Comparison of ENCODE assay signal across 9 cellular contexts in the genomic region with DNA sequence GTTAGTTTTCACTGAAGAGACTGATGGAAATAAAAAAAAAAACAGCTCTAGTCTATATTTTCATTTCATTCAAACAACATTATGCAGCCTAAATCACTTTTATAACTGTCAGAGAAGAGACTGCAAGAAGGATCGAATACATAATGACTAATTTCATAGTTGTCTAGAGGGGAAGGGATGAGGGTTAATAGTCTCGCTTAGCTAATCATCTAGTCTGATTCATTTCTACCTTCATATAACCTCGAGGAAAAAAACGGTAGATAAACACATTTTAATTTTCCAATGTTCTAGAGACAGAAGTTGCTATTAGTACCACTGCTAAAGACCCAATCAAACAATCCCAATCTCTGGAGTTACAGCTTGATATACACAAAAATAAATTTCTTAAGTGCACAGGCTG. TPM values are rescaled to one million over a fixed set of nuclear protein-coding genes. Genes with fewer than 3 reads are reported as not detected.
DNase-seq lines count a peak whose midpoint lies in the region; ATAC-seq and TF ChIP-seq lines count a peak whose summit lies in the region.
"Had no signal": no experiment of that assay in that cellular context is flagged by ENCODE, and none has a peak within 500 bp of the region (broad histone marks: within the 10 kb centered on the region; RNA-seq: fewer than 3 reads in every experiment).

No MANE protein-coding gene starts in this region.

- H3K27me3 ChIP-seq in BLaER1, result no peaks in the 10 kb centered on the region
- H3K27me3 ChIP-seq in HL-60 (ENCODE audit: insufficient read depth, poor library complexity, severe bottlenecking), result no peaks in the 10 kb centered on the region
- H3K27me3 ChIP-seq in ascending aorta, result no peaks in the 10 kb centered on the region
- H3K27me3 ChIP-seq: SJCRH30 had no signal

- peaks cover 35% of the 10 kb centered on the region for H3K4me1 ChIP-seq in BLaER1
- peaks cover 0 to 29% of the 10 kb centered on the region in 2 donors for H3K4me1 ChIP-seq in ascending aorta

- TF ChIP-seq CTCF in HL-60 (IDR thresholded peaks at IDR 0.05; ENCODE audit: insufficient read depth, low read length) (no peak), ascending aorta (IDR thresholded peaks at IDR 0.05) (no peak)

- no peak for ATAC-seq in GM18870 (IDR thresholded peaks at IDR 0.05; ENCODE audit: unreplicated experiment)

- H3K4me3 ChIP-seq in BLaER1, result peak overlapping the region; percentile 81; the same call in 1 of the 2 replicates
- peak overlapping the region; percentile 63; the same call in 1 of the 2 replicates for H3K4me3 ChIP-seq in HL-60 (replicated peaks; ENCODE audit: insufficient read depth, low read length)
- peak overlapping the region; percentile 67 to 86 for H3K4me3 ChIP-seq in ascending aorta

- peak overlapping the region; percentile 89 for H3K4me2 ChIP-seq in BLaER1

- H3K9ac ChIP-seq in BLaER1, result 0 out of 2 replicates have a peak overlapping the region, but pooled peaks have one; percentile 56

- intact Hi-C loops in ascending aorta (cut with DNase I), result no loop called here

- no peaks in the 10 kb centered on the region for H3K9me3 ChIP-seq in BLaER1
- no peaks in the 10 kb centered on the region for H3K9me3 ChIP-seq in ascending aorta
- H3K9me3 ChIP-seq: SJCRH30 had no signal

- H3K36me3 ChIP-seq in BLaER1 (peaks cover 63% of the 10 kb centered on the region), ascending aorta (peaks cover 0 to 4% of the 10 kb centered on the region in 2 donors)

- H4K20me1 ChIP-seq in BLaER1, result peaks cover 77% of the 10 kb centered on the region

- H3K27ac ChIP-seq in BLaER1, result no peak overlapping the region
- no peak overlapping the region for H3K27ac ChIP-seq in HL-60 (replicated peaks)
- peak overlapping the region in 1 of 2 donors; percentile 8 for H3K27ac ChIP-seq in ascending aorta
- H3K27ac ChIP-seq: SJCRH30 had no signal

- DNase-seq in HL-60 (ENCODE audit: low read depth in 1 of 2, low spot score in 1 of 2), result no peak
- DNase-seq in ascending aorta (ENCODE audit: low spot score in 2 of 2), result no peak
- DNase-seq in lung microvascular endothelial cell (ENCODE audit: low read depth in 2 of 2), result peak; percentile 17 to 55
- no peak for DNase-seq in NCI-H1436 treated with DMSO at 0.1 percent for 48 hours (lab: John Stamatoyannopoulos, UW)
- DNase-seq in HuH-7.5 (ENCODE audit: low spot score), result no peak
- DNase-seq in SW 1271 (lab: John Stamatoyannopoulos, UW), result no peak
- DNase-seq: SJCRH30 had no signal

RNA-seq across cellular contexts. Expression of gene FUBP1, which starts 3.5 kb away (rescaled TPM):
- total RNA-seq in ascending aorta (90.3 TPM), lung microvascular endothelial cell (74.8 and 85.6 TPM in 2 replicates)

RNA-seq across cellular contexts. Expression of gene DNAJB4, which starts 29.4 kb away (rescaled TPM):
- 20.1 TPM for total RNA-seq in ascending aorta
- total RNA-seq in lung microvascular endothelial cell, result 156 and 267 TPM in 2 replicates

Comparison
In these comparisons a context has a peak if more than half of its experiments do, and no peak if none do; other contexts are left out.
1. DNase-seq: peak in lung microvascular endothelial cell (2 of 2); none in HL-60 (0 of 2), ascending aorta (0 of 2), NCI-H1436 treated with DMSO at 0.1 percent for 48 hours (single experiment), HuH-7.5 (single experiment) and SW 1271 (0 of 2).
2. Peak in every context shown above with its lines, with median percentiles within 50 percentile points of each other: H3K4me3 ChIP-seq.